9 cellular contexts compared by ENCODE assay signal in genomic region chr12:57899010-57899662, GRCh38. TPM values are rescaled to one million over a fixed set of nuclear protein-coding genes. Genes with fewer than 3 reads are reported as not detected.
A peak's percentile ranks its signal among the peaks of the same experiment; 100 is the strongest.
DNase-seq lines count a peak whose midpoint lies in the region; ATAC-seq and TF ChIP-seq lines count a peak whose summit lies in the region.
"Had no signal": no experiment of that assay in that cellular context is flagged by ENCODE, and none has a peak within 500 bp of the region (broad histone marks: within the 10 kb centered on the region; RNA-seq: fewer than 3 reads in every experiment).

No MANE protein-coding gene starts in this region.

- WGBS in upper lobe of left lung, 2 donors: 29 to 44% methylated on average over 6 to 10 of the region's 10 CpGs

- no peaks in the 10 kb centered on the region for H3K79me2 ChIP-seq in osteoblast (ENCODE audit: insufficient read depth, low read length)

- peaks cover 3% of the 10 kb centered on the region for H3K27me3 Mint-ChIP-seq in activated CD4-positive, alpha-beta T cell treated with anti-CD3 and anti-CD28 coated beads, Interleukin-2, amount 10 ng/mL, durations not matched to agents 7 days and 5 days

- peak overlapping the region; percentile 92 for H3K27ac Mint-ChIP-seq in activated CD4-positive, alpha-beta T cell treated with anti-CD3 and anti-CD28 coated beads, Interleukin-2, amount 10 ng/mL, durations not matched to agents 7 days and 5 days

- no peak overlapping the region for H3K4me3 ChIP-seq in BLaER1 treated with 17β-estradiol and CSF1 and Interleukin-3, amounts not matched to agents 10 nM and 100 nM
- H3K4me3 ChIP-seq in colonic mucosa (no peak overlapping the region), osteoblast (ENCODE audit: insufficient read depth, low read length) (no peak overlapping the region), upper lobe of left lung (no peak overlapping the region)

- no peaks in the 10 kb centered on the region for H3K9me3 ChIP-seq in BLaER1 treated with 17β-estradiol and CSF1 and Interleukin-3, amounts not matched to agents 10 nM and 100 nM (replicated peaks in 1 of 11)
- no peaks in the 10 kb centered on the region for H3K9me3 ChIP-seq in colonic mucosa
- H3K9me3 ChIP-seq in osteoblast (ENCODE audit: low read depth, low read length): no peaks in the 10 kb centered on the region
- no peaks in the 10 kb centered on the region for H3K9me3 ChIP-seq in upper lobe of left lung

- POLR2A ChIA-PET in activated CD4-positive, alpha-beta T cell treated with anti-CD3 and anti-CD28 coated beads, Interleukin-2, amount 10 ng/mL, durations not matched to agents 7 days and 5 days (lab: Charles Lee): interaction anchor here (1.2 kb wide), 1 partner anchor 11 kb away, joined by 6 read pairs; no protein-coding TSS in a partner anchor

- H3K9me3 Mint-ChIP-seq in activated CD4-positive, alpha-beta T cell treated with anti-CD3 and anti-CD28 coated beads, Interleukin-2, amount 10 ng/mL, durations not matched to agents 7 days and 5 days: no peaks in the 10 kb centered on the region
- H3K9me3 Mint-ChIP-seq: neural crest cell had no signal

- DNase-seq in GM20000 (ENCODE audit: low spot score): peak; percentile 87
- peak; percentile 67 for DNase-seq in HPDE6-E6E7 (ENCODE audit: extremely low spot score)
- DNase-seq in activated CD4-positive, alpha-beta T cell treated with anti-CD3 and anti-CD28 coated beads, Interleukin-2, amount 10 ng/mL, durations not matched to agents 7 days and 5 days: peak; percentile 67
- peak; percentile 27 for DNase-seq in colonic mucosa
- DNase-seq in osteoblast (ENCODE audit: insufficient read length, low spot score, missing footprints): peak; percentile 92
- peak in 1 of 2 donors; percentile 55 for DNase-seq in upper lobe of left lung
- no peak for DNase-seq in LoVo (ENCODE audit: low spot score)

- peaks cover 15 to 48% (median 19%) of the 10 kb centered on the region in 10 experiments; a peak in 19 of 20 replicates for H3K4me1 ChIP-seq in BLaER1 treated with 17β-estradiol and CSF1 and Interleukin-3, amounts not matched to agents 10 nM and 100 nM
- H3K4me1 ChIP-seq in colonic mucosa (peaks cover 22% of the 10 kb centered on the region), osteoblast (ENCODE audit: insufficient read depth, low read length) (peaks cover 49% of the 10 kb centered on the region), upper lobe of left lung (peaks cover 49 to 52% (median 50%) of the 10 kb centered on the region in 4 donors)

- TF ChIP-seq CTCF in GM20000 (IDR thresholded peaks at IDR 0.05; ENCODE audit: extremely low read depth, missing control alignments): no peak
- no peak for TF ChIP-seq CTCF in colonic mucosa (IDR thresholded peaks at IDR 0.05)
- TF ChIP-seq CTCF in osteoblast (IDR thresholded peaks at IDR 0.05; ENCODE audit: extremely low read depth, low read depth, low read length): no peak
- TF ChIP-seq CTCF in upper lobe of left lung (IDR thresholded peaks at IDR 0.05): no peak

- H3K36me3 ChIP-seq in BLaER1 treated with 17β-estradiol and CSF1 and Interleukin-3, amounts not matched to agents 10 nM and 100 nM: no peaks in the 10 kb centered on the region
- H3K36me3 ChIP-seq in colonic mucosa (no peaks in the 10 kb centered on the region), osteoblast (ENCODE audit: insufficient read depth, low read length) (no peaks in the 10 kb centered on the region), upper lobe of left lung (no peaks in the 10 kb centered on the region)

- H3K9ac ChIP-seq in BLaER1 treated with 17β-estradiol and CSF1 and Interleukin-3, amounts not matched to agents 10 nM and 100 nM: no peak overlapping the region
- H3K9ac ChIP-seq in colonic mucosa (ENCODE audit: low read depth in 2 of 2, low read length in 2 of 2): peak overlapping the region in 1 of 2 donors; percentile 43

- peak in 1 of 2 donors; percentile 3 for ATAC-seq in upper lobe of left lung (ENCODE audit: low FRiP score in 2 of 2)

- CTCF ChIA-PET in activated CD4-positive, alpha-beta T cell treated with anti-CD3 and anti-CD28 coated beads, Interleukin-2, amount 10 ng/mL, durations not matched to agents 7 days and 5 days (lab: Charles Lee): interaction anchor here (0.7 to 2.9 kb wide), 10 partner anchors 11 to 440 kb away, joined by 3 to 8 read pairs (median 4); no protein-coding TSS in a partner anchor

- H3K36me3 Mint-ChIP-seq in activated CD4-positive, alpha-beta T cell treated with anti-CD3 and anti-CD28 coated beads, Interleukin-2, amount 10 ng/mL, durations not matched to agents 7 days and 5 days (ENCODE audit: low read depth): no peaks in the 10 kb centered on the region

- no peak for TF ChIP-seq EP300 in upper lobe of left lung (IDR thresholded peaks at IDR 0.05)

- no peak overlapping the region for H3K27ac ChIP-seq in BLaER1 treated with 17β-estradiol and CSF1 and Interleukin-3, amounts not matched to agents 10 nM and 100 nM
- peak overlapping the region; percentile 42 for H3K27ac ChIP-seq in colonic mucosa
- peak overlapping the region; percentile 37 for H3K27ac ChIP-seq in osteoblast (ENCODE audit: low read depth, low read length)
- peak overlapping the region; percentile 94 to 99 (median 96) for H3K27ac ChIP-seq in upper lobe of left lung

- intact Hi-C loops in colonic mucosa (cut with DNase I): no loop called here

- H3K4me2 ChIP-seq in BLaER1 treated with 17β-estradiol and CSF1 and Interleukin-3, amounts not matched to agents 10 nM and 100 nM: peak overlapping the region in 10 of 11 experiments; percentile 0 to 61 (median 30); a peak in 14 of 22 replicates
- peak overlapping the region; percentile 42 for H3K4me2 ChIP-seq in osteoblast (ENCODE audit: insufficient read depth, low read length)

- TF ChIP-seq POLR2A in upper lobe of left lung (IDR thresholded peaks at IDR 0.05): no peak

- no peak overlapping the region for H2AFZ ChIP-seq in osteoblast (ENCODE audit: low read length)

- H3K4me1 Mint-ChIP-seq in activated CD4-positive, alpha-beta T cell treated with anti-CD3 and anti-CD28 coated beads, Interleukin-2, amount 10 ng/mL, durations not matched to agents 7 days and 5 days: peaks cover 54% of the 10 kb centered on the region

- H4K20me1 ChIP-seq in BLaER1 treated with 17β-estradiol and CSF1 and Interleukin-3, amounts not matched to agents 10 nM and 100 nM: peaks cover 0 to 11% (median 5%) of the 10 kb centered on the region in 11 experiments; a peak in 5 of 22 replicates
- no peaks in the 10 kb centered on the region for H4K20me1 ChIP-seq in osteoblast (ENCODE audit: insufficient read depth, low read length)

- peak overlapping the region; percentile 43 for H3K4me3 Mint-ChIP-seq in activated CD4-positive, alpha-beta T cell treated with anti-CD3 and anti-CD28 coated beads, Interleukin-2, amount 10 ng/mL, durations not matched to agents 7 days and 5 days
- H3K4me3 Mint-ChIP-seq: neural crest cell had no signal

- H3K27me3 ChIP-seq in BLaER1 treated with 17β-estradiol and CSF1 and Interleukin-3, amounts not matched to agents 10 nM and 100 nM: peaks cover 48 to 64% (median 62%) of the 10 kb centered on the region in 11 experiments
- H3K27me3 ChIP-seq in colonic mucosa (no peaks in the 10 kb centered on the region), osteoblast (ENCODE audit: insufficient read depth, low read length) (no peaks in the 10 kb centered on the region), upper lobe of left lung (no peaks in the 10 kb centered on the region)

RNA-seq across cellular contexts. Expression of gene ATP23, which starts 42.2 kb away (rescaled TPM):
- 10 to 100 TPM; 15.9 to 19.1 TPM for total RNA-seq in activated CD4-positive, alpha-beta T cell treated with anti-CD3 and anti-CD28 coated beads, Interleukin-2, amount 10 ng/mL, durations not matched to agents 7 days and 5 days
- total RNA-seq in colonic mucosa (10 to 100 TPM; 13.1 to 14.9 TPM), osteoblast (5.1 and 6.2 TPM in 2 replicates), upper lobe of left lung (10 to 100 TPM in 1 of 6 donors, 1 to 10 TPM in 4, not detected in 1; 4.7 to 18.8 (median 7.7) TPM)

RNA-seq across cellular contexts. Expression of gene CTDSP2, which starts 52.6 kb away (rescaled TPM):
- 100 to 1,000 TPM; 144 to 156 TPM for total RNA-seq in activated CD4-positive, alpha-beta T cell treated with anti-CD3 and anti-CD28 coated beads, Interleukin-2, amount 10 ng/mL, durations not matched to agents 7 days and 5 days
- total RNA-seq in colonic mucosa (100 to 1,000 TPM; 131 to 200 TPM), osteoblast (105 and 116 TPM in 2 replicates), upper lobe of left lung (100 to 1,000 TPM; 153 to 226 (median 175) TPM)

Comparison
In these comparisons a context has a peak if more than half of its experiments do, and no peak if none do; other contexts are left out.
1. H3K27ac ChIP-seq: peak in colonic mucosa (single experiment), osteoblast (single experiment) and upper lobe of left lung (4 of 4); none in BLaER1 treated with 17β-estradiol and CSF1 and Interleukin-3, amounts not matched to agents 10 nM and 100 nM (0 of 11).